In the genomic region with DNA sequence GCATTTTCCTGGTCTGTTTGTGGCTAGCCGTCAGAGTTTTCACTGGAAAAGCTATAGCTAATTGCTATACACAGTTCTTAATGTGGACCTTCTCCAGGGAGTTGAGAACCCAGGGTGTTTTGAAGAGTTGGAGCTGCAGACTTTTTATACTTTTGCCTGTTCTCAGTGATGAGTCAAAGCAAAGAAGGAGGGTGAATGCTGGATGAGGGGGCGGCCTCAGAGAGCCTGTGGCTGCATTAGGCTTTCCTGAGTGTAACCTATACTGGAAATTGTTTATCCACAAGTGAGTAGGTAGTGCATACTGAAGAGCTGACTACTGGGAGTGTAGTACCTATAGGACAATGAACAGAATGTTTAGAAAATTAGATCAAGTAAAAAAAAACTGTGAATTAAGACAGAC, we compare ENCODE assay signal across 16 cellular contexts.
DNase-seq lines count a peak whose midpoint lies in the region; ATAC-seq, FAIRE-seq and TF ChIP-seq lines count a peak whose summit lies in the region.
"Had no signal": no experiment of that assay in that cellular context is flagged by ENCODE, and none has a peak within 500 bp of the region (broad histone marks: within the 10 kb centered on the region; RNA-seq: fewer than 3 reads in every experiment).

No MANE protein-coding gene starts in this region.

- H3K79me2 ChIP-seq in K562 (ENCODE audit: control insufficient read depth, insufficient read depth, low read length) (no peaks in the 10 kb centered on the region), Karpas-422 (ENCODE audit: low read length) (no peaks in the 10 kb centered on the region)

- no peaks in the 10 kb centered on the region for H3K27me3 Mint-ChIP-seq in progenitor cell of endocrine pancreas
- H3K27me3 Mint-ChIP-seq: effector memory CD8-positive, alpha-beta T cell had no signal

- H3K36me3 ChIP-seq in IMR-90 (ENCODE audit: control insufficient read depth, insufficient read depth, low read length) (peaks cover 10% of the 10 kb centered on the region), K562 (ENCODE audit: control insufficient read depth, insufficient read depth, low read length) (peaks cover 11% of the 10 kb centered on the region; the same call in 1 of the 3 replicates), Karpas-422 (ENCODE audit: insufficient read depth, low read length) (no peaks in the 10 kb centered on the region)

- POLR2A ChIA-PET in IMR-90 (lab: Charles Lee; ENCODE audit: unreplicated experiment) = no interaction called here
- POLR2A ChIA-PET in K562 (lab: Yijun Ruan, JAX) = no interaction called here

- no peak overlapping the region for H3K23ac ChIP-seq in IMR-90 (ENCODE audit: low read depth, low read length)

- H2AFZ ChIP-seq in IMR-90 (replicated peaks; ENCODE audit: low read length, poor library complexity) (no peak overlapping the region), K562 (ENCODE audit: low read depth, low read length) (no peak overlapping the region), Karpas-422 (ENCODE audit: low read length) (no peak overlapping the region)

- no peak overlapping the region for H3K4me3 Mint-ChIP-seq in progenitor cell of endocrine pancreas (ENCODE audit: low read depth)
- H3K4me3 Mint-ChIP-seq: effector memory CD8-positive, alpha-beta T cell had no signal

- in situ Hi-C loops in IMR-90 (cut with MboI; ENCODE audit: low sequenced_read_pairs) = loop anchor here (10.0 kb wide), 1 partner anchor 366 kb away; no protein-coding TSS in a partner anchor
- in situ Hi-C loops in K562 (cut with MboI) = loop anchor here (10.0 kb wide), 2 partner anchors 186 to 356 kb away; no protein-coding TSS in a partner anchor

- H3K9me1 ChIP-seq in IMR-90 (ENCODE audit: insufficient read depth, low read length) (peaks cover 4% of the 10 kb centered on the region; the same call in 1 of the 2 replicates), K562 (ENCODE audit: control insufficient read depth, insufficient read depth, low read length) (no peaks in the 10 kb centered on the region)

- peak overlapping the region; percentile 34 for H3K27ac Mint-ChIP-seq in progenitor cell of endocrine pancreas

- WGBS in IMR-90 (ENCODE audit: extremely low coverage in 2 of 2, insufficient read length in 1 of 2), 2 experiments = no CpG with 5 or more reads among the region's 2 CpGs
- 94% methylated on average over 2 of the region's 2 CpGs for WGBS in K562 (ENCODE audit: insufficient coverage, low coverage, missing lambda C conversion rate)

- dilution Hi-C loops in IMR-90 (cut with HindIII; ENCODE audit: low sequenced_read_pairs, unreplicated experiment) = no loop called here

- peak; percentile 82 for ATAC-seq in IMR-90 (ENCODE audit: low read depth)
- no peak for ATAC-seq in K562
- ATAC-seq in HG03159 (IDR thresholded peaks at IDR 0.05; ENCODE audit: unreplicated experiment) = no peak
- ATAC-seq: body of pancreas; effector memory CD8-positive, alpha-beta T cell had no signal

- DNase-seq in activated T-cell treated with anti-CD3 and anti-CD28 coated beads for 48 hours (ENCODE audit: low read depth) (peak; percentile 12), IMR-90 (peak; percentile 82), K562 (ENCODE audit: extremely low read depth in 1 of 4, low spot score in 3 of 4) (no peak), progenitor cell of endocrine pancreas (ENCODE audit: low spot score, unreplicated experiment) (no peak), Karpas-422 (no peak), mesenteric fat pad (ENCODE audit: low spot score) (no peak)
- DNase-seq in activated T-cell treated with anti-CD3 and anti-CD28 coated beads, Interleukin-2, amount 50 U/mL, for 1 hour = no peak
- DNase-seq: body of pancreas; effector memory CD8-positive, alpha-beta T cell; foreskin melanocyte; mesendoderm; NCI-H1417; NCI-H446; sigmoid colon; WERI-Rb-1 had no signal

- peak overlapping the region in 1 of 2 experiments; percentile 44; a peak in 1 of 4 replicates for H4K8ac ChIP-seq in IMR-90 (ENCODE audit: low read depth in 2 of 2, low read length in 2 of 2)

- no peak overlapping the region for H4K5ac ChIP-seq in IMR-90 (ENCODE audit: low read depth, low read length)

- H3K4me3 ChIP-seq in IMR-90 (ENCODE audit: insufficient read depth, low read depth, low read length) = no peak overlapping the region
- H3K4me3 ChIP-seq in K562 = no peak overlapping the region
- no peak overlapping the region for H3K4me3 ChIP-seq in Karpas-422 (ENCODE audit: low read length)
- H3K4me3 ChIP-seq: body of pancreas, sigmoid colon had no signal

- peaks cover 4 to 24% of the 10 kb centered on the region in 2 experiments; a peak in 3 of 4 replicates for H3K79me1 ChIP-seq in IMR-90 (ENCODE audit: low read depth in 1 of 2, low read length in 2 of 2)

- peaks cover 12% of the 10 kb centered on the region; the same call in 1 of the 2 replicates for H4K20me1 ChIP-seq in IMR-90 (ENCODE audit: insufficient read depth, low read length)
- no peaks in the 10 kb centered on the region for H4K20me1 ChIP-seq in K562 (replicated peaks; ENCODE audit: control insufficient read depth, insufficient read depth, low read length)
- peaks cover 3% of the 10 kb centered on the region; the same call in 1 of the 2 replicates for H4K20me1 ChIP-seq in Karpas-422 (ENCODE audit: insufficient read depth, low read depth, low read length)

- TF ChIP-seq POLR2A in IMR-90 (IDR thresholded peaks at IDR 0.05; ENCODE audit: low read depth, low read length) = no peak
- TF ChIP-seq POLR2A in K562 (conservative IDR thresholded peaks at IDR 0.05) = no peak

- H2BK120ac ChIP-seq in IMR-90 (ENCODE audit: low read depth, low read length) = no peak overlapping the region

- H3K14ac ChIP-seq in IMR-90 (replicated peaks; ENCODE audit: low read depth, low read length) = no peak overlapping the region

- H3K4ac ChIP-seq in IMR-90 (ENCODE audit: low read depth, low read length) = no peak overlapping the region

- no peak for TF ChIP-seq RAD21 in IMR-90 (IDR thresholded peaks at IDR 0.05; ENCODE audit: low read length)
- TF ChIP-seq RAD21 in K562 (CRISPR knock-in tag; conservative IDR thresholded peaks at IDR 0.05 in 1 of 2, IDR thresholded peaks at IDR 0.05 in 1 of 2) = no peak

- BruUV-seq in IMR-90 (replicated peaks; lab: Mats Ljungman, UMichigan) (no TSS peak), K562 (replicated peaks; lab: Mats Ljungman, UMichigan) (no TSS peak)

- no peak for TF ChIP-seq CTCF in IMR-90 (conservative IDR thresholded peaks at IDR 0.05; ENCODE audit: low read depth, low read length)
- TF ChIP-seq CTCF in K562 (IDR thresholded peaks at IDR 0.05 in 2 of 3, conservative IDR thresholded peaks at IDR 0.05 in 1 of 3; ENCODE audit: insufficient read depth in 2 of 3, low read depth in 1 of 3, low read length in 3 of 3) = no peak
- TF ChIP-seq CTCF in progenitor cell of endocrine pancreas (IDR thresholded peaks at IDR 0.05; ENCODE audit: unreplicated experiment) = no peak

- no peak overlapping the region for H2BK20ac ChIP-seq in IMR-90 (ENCODE audit: low read depth, low read length)

- no peak overlapping the region for H3K56ac ChIP-seq in IMR-90 (ENCODE audit: extremely low read depth, insufficient read depth, low read length)

- no peak overlapping the region for H3K27ac ChIP-seq in IMR-90 (ENCODE audit: insufficient read depth, low read length)
- H3K27ac ChIP-seq in K562 (ENCODE audit: extremely low read depth, low read depth, low read length) = no peak overlapping the region
- no peak overlapping the region for H3K27ac ChIP-seq in Karpas-422 (ENCODE audit: low read length)
- H3K27ac ChIP-seq: sigmoid colon, WERI-Rb-1 had no signal

- no peaks in the 10 kb centered on the region for H3K9me3 Mint-ChIP-seq in progenitor cell of endocrine pancreas (ENCODE audit: low read depth)
- H3K9me3 Mint-ChIP-seq: effector memory CD8-positive, alpha-beta T cell had no signal

- intact Hi-C loops in IMR-90 (cut with micrococcal nuclease) = no loop called here
- intact Hi-C loops in K562 (cut with micrococcal nuclease) = no loop called here

- FAIRE-seq in K562 (lab: Jason Lieb, UNC) = no peak

- H3K9me3 ChIP-seq in IMR-90 (ENCODE audit: control insufficient read depth, insufficient read depth, low read length) = no peaks in the 10 kb centered on the region
- H3K9me3 ChIP-seq in K562 (replicated peaks; ENCODE audit: control insufficient read depth, insufficient read depth, low read depth, low read length) = no peaks in the 10 kb centered on the region
- no peaks in the 10 kb centered on the region for H3K9me3 ChIP-seq in Karpas-422 (ENCODE audit: low read length)
- H3K9me3 ChIP-seq: body of pancreas, sigmoid colon had no signal

- no peaks in the 10 kb centered on the region for H3K9me2 ChIP-seq in Karpas-422 (replicated peaks; ENCODE audit: insufficient read depth, low read length)

- H3K27me3 ChIP-seq in IMR-90 (ENCODE audit: control insufficient read depth, insufficient read depth, low read length) = no peaks in the 10 kb centered on the region
- no peaks in the 10 kb centered on the region for H3K27me3 ChIP-seq in K562 (ENCODE audit: control insufficient read depth in 2 of 2, insufficient read depth in 2 of 2, low read length in 2 of 2)
- H3K27me3 ChIP-seq in Karpas-422 (ENCODE audit: low read length) = no peaks in the 10 kb centered on the region
- H3K27me3 ChIP-seq: body of pancreas, sigmoid colon had no signal

- no peak for TF ChIP-seq EP300 in K562 (IDR thresholded peaks at IDR 0.05; ENCODE audit: low read length)

- H2AK5ac ChIP-seq in IMR-90 (ENCODE audit: low read depth, low read length) = no peak overlapping the region

- H3K36me3 Mint-ChIP-seq in progenitor cell of endocrine pancreas (ENCODE audit: insufficient read depth) = peaks cover 11% of the 10 kb centered on the region

- H3K4me1 ChIP-seq in IMR-90 (ENCODE audit: control insufficient read depth, insufficient read depth, low read length) = peaks cover 7% of the 10 kb centered on the region
- no peaks in the 10 kb centered on the region for H3K4me1 ChIP-seq in K562 (replicated peaks in 1 of 2; ENCODE audit: control insufficient read depth in 2 of 2, insufficient read depth in 2 of 2, low read length in 2 of 2)
- peaks cover 7% of the 10 kb centered on the region for H3K4me1 ChIP-seq in Karpas-422 (ENCODE audit: low read length)

- no peak overlapping the region for H2AK9ac ChIP-seq in IMR-90 (replicated peaks; ENCODE audit: low read depth, low read length, poor library complexity)

- no peaks in the 10 kb centered on the region for H3K4me1 Mint-ChIP-seq in progenitor cell of endocrine pancreas (ENCODE audit: low read depth)

- CTCF ChIA-PET in IMR-90 (lab: Yijun Ruan, JAX) = no interaction called here
- CTCF ChIA-PET in K562 (lab: Yijun Ruan, JAX; ENCODE audit: low intra/inter-chr PET ratio) = no interaction called here

- no peak overlapping the region for H2BK5ac ChIP-seq in IMR-90 (ENCODE audit: low read depth, low read length, poor library complexity, severe bottlenecking)

- H4K91ac ChIP-seq in IMR-90 (ENCODE audit: insufficient read depth, low read depth, low read length) = no peak overlapping the region

- no peak overlapping the region for H2BK15ac ChIP-seq in IMR-90 (ENCODE audit: low read depth, low read length)

- H3K9ac ChIP-seq in IMR-90 (ENCODE audit: low read depth, low read length) = no peak overlapping the region
- H3K9ac ChIP-seq in K562 (ENCODE audit: insufficient read depth in 1 of 2, low read depth in 2 of 2, low read length in 2 of 2) = no peak overlapping the region
- H3K9ac ChIP-seq in Karpas-422 (ENCODE audit: low read length) = no peak overlapping the region

- no peak overlapping the region for H3K4me2 ChIP-seq in IMR-90 (ENCODE audit: low read depth, low read length)
- no peak overlapping the region for H3K4me2 ChIP-seq in K562 (ENCODE audit: insufficient read depth, low read length)
- H3K4me2 ChIP-seq in Karpas-422 (ENCODE audit: low read depth, low read length, poor library complexity, severe bottlenecking) = no peak overlapping the region

- no peak overlapping the region for H3K18ac ChIP-seq in IMR-90 (ENCODE audit: low read depth, low read length)

Comparison
In these comparisons a context has a peak if more than half of its experiments do, and no peak if none do; other contexts are left out.
1. DNase-seq: peak in activated T-cell treated with anti-CD3 and anti-CD28 coated beads for 48 hours (single experiment) and IMR-90 (single experiment); none in activated T-cell treated with anti-CD3 and anti-CD28 coated beads, Interleukin-2, amount 50 U/mL, for 1 hour (single experiment), K562 (0 of 4), progenitor cell of endocrine pancreas (single experiment), Karpas-422 (single experiment) and mesenteric fat pad (single experiment).